ENCODE assay signal across 8 cellular contexts in the genomic region with DNA sequence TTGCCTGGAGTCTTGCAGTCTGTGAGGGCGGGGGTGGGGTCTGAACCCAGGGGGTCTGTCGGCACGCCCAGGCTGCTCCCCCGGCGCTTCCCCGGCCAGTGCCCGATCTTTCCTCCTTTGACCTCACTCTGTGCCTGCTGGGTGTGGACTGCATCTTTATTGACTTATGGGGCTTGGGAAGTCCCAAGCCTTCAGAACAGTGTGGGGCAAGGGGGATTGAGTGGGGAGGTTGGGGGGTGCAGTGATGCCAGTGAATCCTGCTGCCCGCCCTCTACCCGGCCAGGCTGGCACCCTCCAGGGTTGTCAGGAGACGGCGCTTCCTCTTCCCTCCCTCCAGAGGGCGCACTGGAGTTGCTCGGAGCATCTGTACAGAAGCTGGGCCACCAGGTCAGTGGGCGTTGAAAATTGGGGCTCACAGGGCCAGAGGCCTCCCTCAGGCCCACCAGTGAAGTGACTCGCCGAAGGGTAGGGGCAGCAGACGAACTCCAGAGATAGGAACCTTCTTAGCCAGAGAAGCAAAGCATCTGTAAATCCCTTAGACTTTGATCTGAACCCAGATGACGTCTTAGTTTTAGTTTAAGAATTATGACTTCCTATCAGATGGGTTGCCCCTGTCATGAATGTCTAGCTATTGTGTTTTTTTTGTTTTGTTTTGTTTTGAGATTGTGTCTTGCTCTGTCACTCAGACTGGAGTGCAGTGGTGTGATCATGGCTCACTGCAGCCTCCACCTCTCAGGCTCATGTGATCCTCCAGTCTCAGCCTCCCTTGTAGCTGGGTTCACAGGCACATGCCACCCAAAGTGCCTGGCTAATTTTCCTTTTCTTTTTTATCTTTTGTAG.
DNase-seq lines count a peak whose midpoint lies in the region; ATAC-seq lines count a peak whose summit lies in the region.

No MANE protein-coding gene starts in this region.

- intact Hi-C loops in activated T-helper 1 cell treated with anti-CD3 and anti-CD28 coated beads, Interleukin-12 subunit alpha, Interleukin-12 subunit beta, Interleukin-2, Interleukin-4 antibody, amounts not matched to agents 30 ng/mL and 10 ng/mL and 1 ng/mL, durations not matched to agents 14 hours and 24 hours and 36 hours (cut with micrococcal nuclease), result no loop called here
- intact Hi-C loops in sciatic nerve (cut with DNase I), result no loop called here

- DNase-seq in NOMO-1 treated with DMSO at 0.1 percent for 48 hours (lab: John Stamatoyannopoulos, UW; ENCODE audit: unreplicated experiment) (peak; percentile 46), NOMO-1 treated with dmso at 0.1 percent for 144 hours (lab: John Stamatoyannopoulos, UW; ENCODE audit: unreplicated experiment) (no peak), OCI-M1 (lab: John Stamatoyannopoulos, UW) (peak; percentile 56), glomerular visceral epithelial cell (ENCODE audit: extremely low spot score) (peak; percentile 44), sciatic nerve (ENCODE audit: low spot score) (no peak), NCI-H128 (lab: John Stamatoyannopoulos, UW; ENCODE audit: unreplicated experiment) (no peak)
- peak; percentile 40 for DNase-seq in activated T-helper 1 cell treated with anti-CD3 and anti-CD28 coated beads, Interleukin-12 subunit alpha, Interleukin-12 subunit beta, Interleukin-2, Interleukin-4 antibody, amounts not matched to agents 30 ng/mL and 10 ng/mL and 1 ng/mL, durations not matched to agents 14 hours and 24 hours and 36 hours (ENCODE audit: low spot score)

- H3K27me3 Mint-ChIP-seq in activated T-helper 1 cell treated with anti-CD3 and anti-CD28 coated beads, Interleukin-12 subunit alpha, Interleukin-12 subunit beta, Interleukin-2, Interleukin-4 antibody, amounts not matched to agents 30 ng/mL and 10 ng/mL and 1 ng/mL, durations not matched to agents 14 hours and 24 hours and 36 hours (ENCODE audit: insufficient read depth), result no peaks in the 10 kb centered on the region

- no peaks in the 10 kb centered on the region for H3K36me3 Mint-ChIP-seq in activated T-helper 1 cell treated with anti-CD3 and anti-CD28 coated beads, Interleukin-12 subunit alpha, Interleukin-12 subunit beta, Interleukin-2, Interleukin-4 antibody, amounts not matched to agents 30 ng/mL and 10 ng/mL and 1 ng/mL, durations not matched to agents 14 hours and 24 hours and 36 hours (ENCODE audit: low read depth)

- no peak overlapping the region for H3K4me3 Mint-ChIP-seq in activated T-helper 1 cell treated with anti-CD3 and anti-CD28 coated beads, Interleukin-12 subunit alpha, Interleukin-12 subunit beta, Interleukin-2, Interleukin-4 antibody, amounts not matched to agents 30 ng/mL and 10 ng/mL and 1 ng/mL, durations not matched to agents 14 hours and 24 hours and 36 hours

- no peak overlapping the region for H3K27ac Mint-ChIP-seq in activated T-helper 1 cell treated with anti-CD3 and anti-CD28 coated beads, Interleukin-12 subunit alpha, Interleukin-12 subunit beta, Interleukin-2, Interleukin-4 antibody, amounts not matched to agents 30 ng/mL and 10 ng/mL and 1 ng/mL, durations not matched to agents 14 hours and 24 hours and 36 hours

- H3K9me3 Mint-ChIP-seq in activated T-helper 1 cell treated with anti-CD3 and anti-CD28 coated beads, Interleukin-12 subunit alpha, Interleukin-12 subunit beta, Interleukin-2, Interleukin-4 antibody, amounts not matched to agents 30 ng/mL and 10 ng/mL and 1 ng/mL, durations not matched to agents 14 hours and 24 hours and 36 hours, result no peaks in the 10 kb centered on the region

- ATAC-seq in sciatic nerve (peak; percentile 58), HG02763 (IDR thresholded peaks at IDR 0.05; ENCODE audit: unreplicated experiment) (no peak)

- H3K4me1 Mint-ChIP-seq in activated T-helper 1 cell treated with anti-CD3 and anti-CD28 coated beads, Interleukin-12 subunit alpha, Interleukin-12 subunit beta, Interleukin-2, Interleukin-4 antibody, amounts not matched to agents 30 ng/mL and 10 ng/mL and 1 ng/mL, durations not matched to agents 14 hours and 24 hours and 36 hours (ENCODE audit: low read depth), result no peaks in the 10 kb centered on the region

Comparison
In these comparisons a context has a peak if more than half of its experiments do, and no peak if none do; other contexts are left out.
1. DNase-seq: peak in NOMO-1 treated with DMSO at 0.1 percent for 48 hours (single experiment), OCI-M1 (single experiment), activated T-helper 1 cell treated with anti-CD3 and anti-CD28 coated beads, Interleukin-12 subunit alpha, Interleukin-12 subunit beta, Interleukin-2, Interleukin-4 antibody, amounts not matched to agents 30 ng/mL and 10 ng/mL and 1 ng/mL, durations not matched to agents 14 hours and 24 hours and 36 hours (single experiment) and glomerular visceral epithelial cell (single experiment); none in NOMO-1 treated with dmso at 0.1 percent for 144 hours (single experiment), sciatic nerve (single experiment) and NCI-H128 (single experiment).